ENCODE assay signal across 1 cellular context in the genomic region with DNA sequence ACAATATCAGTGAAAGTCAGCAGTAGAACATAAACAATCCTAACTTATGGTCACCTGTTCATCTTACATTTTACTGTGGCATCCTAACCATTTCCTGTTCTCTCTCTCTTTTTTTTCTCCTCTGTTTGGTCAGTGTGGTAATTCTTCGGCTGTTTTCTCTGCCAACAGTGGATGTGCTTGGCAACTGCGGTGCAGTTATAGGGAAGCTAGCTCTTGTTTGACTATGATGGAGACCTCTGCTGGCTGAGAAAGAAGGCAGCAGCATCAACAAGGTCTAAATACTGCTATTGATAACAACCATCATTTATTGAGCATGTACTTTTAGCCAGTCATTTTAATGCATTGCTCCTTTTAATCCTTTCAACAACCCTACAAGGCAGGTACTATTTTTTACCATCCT.
TF ChIP-seq lines count a peak whose summit lies in the region.

No MANE protein-coding gene starts in this region.

TF ChIP-seq in WTC11, 78 proteins besides CTCF, POLR2A, EP300 and RAD21 (continued from another document):
- TF ChIP-seq, protein P1, sequence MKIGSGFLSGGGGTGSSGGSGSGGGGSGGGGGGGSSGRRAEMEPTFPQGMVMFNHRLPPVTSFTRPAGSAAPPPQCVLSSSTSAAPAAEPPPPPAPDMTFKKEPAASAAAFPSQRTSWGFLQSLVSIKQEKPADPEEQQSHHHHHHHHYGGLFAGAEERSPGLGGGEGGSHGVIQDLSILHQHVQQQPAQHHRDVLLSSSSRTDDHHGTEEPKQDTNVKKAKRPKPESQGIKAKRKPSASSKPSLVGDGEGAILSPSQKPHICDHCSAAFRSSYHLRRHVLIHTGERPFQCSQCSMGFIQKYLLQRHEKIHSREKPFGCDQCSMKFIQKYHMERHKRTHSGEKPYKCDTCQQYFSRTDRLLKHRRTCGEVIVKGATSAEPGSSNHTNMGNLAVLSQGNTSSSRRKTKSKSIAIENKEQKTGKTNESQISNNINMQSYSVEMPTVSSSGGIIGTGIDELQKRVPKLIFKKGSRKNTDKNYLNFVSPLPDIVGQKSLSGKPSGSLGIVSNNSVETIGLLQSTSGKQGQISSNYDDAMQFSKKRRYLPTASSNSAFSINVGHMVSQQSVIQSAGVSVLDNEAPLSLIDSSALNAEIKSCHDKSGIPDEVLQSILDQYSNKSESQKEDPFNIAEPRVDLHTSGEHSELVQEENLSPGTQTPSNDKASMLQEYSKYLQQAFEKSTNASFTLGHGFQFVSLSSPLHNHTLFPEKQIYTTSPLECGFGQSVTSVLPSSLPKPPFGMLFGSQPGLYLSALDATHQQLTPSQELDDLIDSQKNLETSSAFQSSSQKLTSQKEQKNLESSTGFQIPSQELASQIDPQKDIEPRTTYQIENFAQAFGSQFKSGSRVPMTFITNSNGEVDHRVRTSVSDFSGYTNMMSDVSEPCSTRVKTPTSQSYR (CRISPR knock-in tag; IDR thresholded peaks at IDR 0.05) = no peak
- no peak for TF ChIP-seq SMAD4 (CRISPR knock-in tag; IDR thresholded peaks at IDR 0.05)
- TF ChIP-seq, protein P2, sequence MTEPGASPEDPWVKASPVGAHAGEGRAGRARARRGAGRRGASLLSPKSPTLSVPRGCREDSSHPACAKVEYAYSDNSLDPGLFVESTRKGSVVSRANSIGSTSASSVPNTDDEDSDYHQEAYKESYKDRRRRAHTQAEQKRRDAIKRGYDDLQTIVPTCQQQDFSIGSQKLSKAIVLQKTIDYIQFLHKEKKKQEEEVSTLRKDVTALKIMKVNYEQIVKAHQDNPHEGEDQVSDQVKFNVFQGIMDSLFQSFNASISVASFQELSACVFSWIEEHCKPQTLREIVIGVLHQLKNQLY (CRISPR knock-in tag; IDR thresholded peaks at IDR 0.05) = no peak
- TF ChIP-seq IRF2 (CRISPR knock-in tag; IDR thresholded peaks at IDR 0.05; ENCODE audit: borderline replicate concordance, low read depth) = no peak
- TF ChIP-seq, protein P3, sequence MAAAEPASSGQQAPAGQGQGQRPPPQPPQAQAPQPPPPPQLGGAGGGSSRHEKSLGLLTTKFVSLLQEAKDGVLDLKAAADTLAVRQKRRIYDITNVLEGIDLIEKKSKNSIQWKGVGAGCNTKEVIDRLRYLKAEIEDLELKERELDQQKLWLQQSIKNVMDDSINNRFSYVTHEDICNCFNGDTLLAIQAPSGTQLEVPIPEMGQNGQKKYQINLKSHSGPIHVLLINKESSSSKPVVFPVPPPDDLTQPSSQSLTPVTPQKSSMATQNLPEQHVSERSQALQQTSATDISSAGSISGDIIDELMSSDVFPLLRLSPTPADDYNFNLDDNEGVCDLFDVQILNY (CRISPR knock-in tag; IDR thresholded peaks at IDR 0.05) = no peak
- TF ChIP-seq NFE2L1 (CRISPR knock-in tag; IDR thresholded peaks at IDR 0.05) = no peak
- no peak for TF ChIP-seq TEAD4 (CRISPR knock-in tag; IDR thresholded peaks at IDR 0.05)
- TF ChIP-seq ZMAT4 (CRISPR knock-in tag; IDR thresholded peaks at IDR 0.05) = no peak
- no peak for TF ChIP-seq GABPB1 (CRISPR knock-in tag; IDR thresholded peaks at IDR 0.05)
- TF ChIP-seq FOXJ3 (CRISPR knock-in tag; IDR thresholded peaks at IDR 0.05; ENCODE audit: borderline replicate concordance) = no peak
- no peak for TF ChIP-seq ZSCAN18 (CRISPR knock-in tag; IDR thresholded peaks at IDR 0.05)
- TF ChIP-seq, protein P4, sequence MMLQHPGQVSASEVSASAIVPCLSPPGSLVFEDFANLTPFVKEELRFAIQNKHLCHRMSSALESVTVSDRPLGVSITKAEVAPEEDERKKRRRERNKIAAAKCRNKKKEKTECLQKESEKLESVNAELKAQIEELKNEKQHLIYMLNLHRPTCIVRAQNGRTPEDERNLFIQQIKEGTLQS (CRISPR knock-in tag; conservative IDR thresholded peaks at IDR 0.05) = no peak
- no peak for TF ChIP-seq HMGA2 (CRISPR knock-in tag; IDR thresholded peaks at IDR 0.05)
- TF ChIP-seq, protein P5, sequence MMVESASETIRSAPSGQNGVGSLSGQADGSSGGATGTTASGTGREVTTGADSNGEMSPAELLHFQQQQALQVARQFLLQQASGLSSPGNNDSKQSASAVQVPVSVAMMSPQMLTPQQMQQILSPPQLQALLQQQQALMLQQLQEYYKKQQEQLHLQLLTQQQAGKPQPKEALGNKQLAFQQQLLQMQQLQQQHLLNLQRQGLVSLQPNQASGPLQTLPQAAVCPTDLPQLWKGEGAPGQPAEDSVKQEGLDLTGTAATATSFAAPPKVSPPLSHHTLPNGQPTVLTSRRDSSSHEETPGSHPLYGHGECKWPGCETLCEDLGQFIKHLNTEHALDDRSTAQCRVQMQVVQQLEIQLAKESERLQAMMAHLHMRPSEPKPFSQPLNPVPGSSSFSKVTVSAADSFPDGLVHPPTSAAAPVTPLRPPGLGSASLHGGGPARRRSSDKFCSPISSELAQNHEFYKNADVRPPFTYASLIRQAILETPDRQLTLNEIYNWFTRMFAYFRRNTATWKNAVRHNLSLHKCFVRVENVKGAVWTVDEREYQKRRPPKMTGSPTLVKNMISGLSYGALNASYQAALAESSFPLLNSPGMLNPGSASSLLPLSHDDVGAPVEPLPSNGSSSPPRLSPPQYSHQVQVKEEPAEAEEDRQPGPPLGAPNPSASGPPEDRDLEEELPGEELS (CRISPR knock-in tag; IDR thresholded peaks at IDR 0.05) = no peak
